In the genomic region with DNA sequence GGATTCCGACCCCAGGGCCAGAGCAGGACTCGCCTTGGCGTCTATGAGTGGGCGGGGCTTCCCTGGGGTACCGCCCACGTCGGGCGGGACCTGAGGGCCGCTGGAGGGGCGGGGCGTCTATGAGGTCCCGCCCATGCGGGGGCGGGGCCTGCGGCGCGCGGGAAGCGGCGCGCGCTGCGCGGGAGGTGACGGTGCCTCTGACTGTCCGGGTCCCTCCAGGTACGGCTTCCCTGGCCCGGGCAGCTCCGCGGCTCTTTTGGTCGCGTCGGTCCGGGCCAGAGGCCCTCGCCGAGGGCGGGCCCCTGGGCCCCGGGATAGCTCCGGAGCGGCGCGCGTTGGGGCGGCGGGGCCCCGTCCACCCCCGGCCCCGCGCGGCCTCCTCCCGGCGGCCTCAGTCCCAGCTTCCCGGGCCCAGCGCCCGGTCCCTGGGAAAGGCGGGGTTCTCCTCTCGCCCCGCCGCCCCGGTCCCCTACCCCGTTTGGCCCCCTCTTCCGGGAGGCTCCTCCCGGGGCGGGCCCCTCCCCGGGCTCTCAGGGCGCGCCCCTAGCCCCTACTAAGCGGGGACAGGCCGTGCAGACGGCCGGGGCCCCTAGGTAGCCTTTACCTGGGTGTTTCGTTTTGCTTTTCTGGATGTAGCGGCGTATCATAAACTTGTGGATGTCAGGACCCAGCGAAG, we compare ENCODE assay signal across 1 cellular context.
TF ChIP-seq lines count a peak whose summit lies in the region.

A gene (plus strand): TSS at position 160 of the 676 bp plus-strand sequence. CDS start 745 bp downstream, outside the sequence.

TF ChIP-seq in WTC11, 78 proteins besides CTCF, POLR2A, EP300 and RAD21 (continued from another document):
- TF ChIP-seq, protein P1, sequence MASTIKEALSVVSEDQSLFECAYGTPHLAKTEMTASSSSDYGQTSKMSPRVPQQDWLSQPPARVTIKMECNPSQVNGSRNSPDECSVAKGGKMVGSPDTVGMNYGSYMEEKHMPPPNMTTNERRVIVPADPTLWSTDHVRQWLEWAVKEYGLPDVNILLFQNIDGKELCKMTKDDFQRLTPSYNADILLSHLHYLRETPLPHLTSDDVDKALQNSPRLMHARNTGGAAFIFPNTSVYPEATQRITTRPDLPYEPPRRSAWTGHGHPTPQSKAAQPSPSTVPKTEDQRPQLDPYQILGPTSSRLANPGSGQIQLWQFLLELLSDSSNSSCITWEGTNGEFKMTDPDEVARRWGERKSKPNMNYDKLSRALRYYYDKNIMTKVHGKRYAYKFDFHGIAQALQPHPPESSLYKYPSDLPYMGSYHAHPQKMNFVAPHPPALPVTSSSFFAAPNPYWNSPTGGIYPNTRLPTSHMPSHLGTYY (CRISPR knock-in tag; IDR thresholded peaks at IDR 0.05): no peak
- TF ChIP-seq, protein P2, sequence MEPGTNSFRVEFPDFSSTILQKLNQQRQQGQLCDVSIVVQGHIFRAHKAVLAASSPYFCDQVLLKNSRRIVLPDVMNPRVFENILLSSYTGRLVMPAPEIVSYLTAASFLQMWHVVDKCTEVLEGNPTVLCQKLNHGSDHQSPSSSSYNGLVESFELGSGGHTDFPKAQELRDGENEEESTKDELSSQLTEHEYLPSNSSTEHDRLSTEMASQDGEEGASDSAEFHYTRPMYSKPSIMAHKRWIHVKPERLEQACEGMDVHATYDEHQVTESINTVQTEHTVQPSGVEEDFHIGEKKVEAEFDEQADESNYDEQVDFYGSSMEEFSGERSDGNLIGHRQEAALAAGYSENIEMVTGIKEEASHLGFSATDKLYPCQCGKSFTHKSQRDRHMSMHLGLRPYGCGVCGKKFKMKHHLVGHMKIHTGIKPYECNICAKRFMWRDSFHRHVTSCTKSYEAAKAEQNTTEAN (CRISPR knock-in tag; IDR thresholded peaks at IDR 0.05): no peak
- TF ChIP-seq SOX15 (CRISPR knock-in tag; IDR thresholded peaks at IDR 0.05) (no peak), NR1H2 (CRISPR knock-in tag; IDR thresholded peaks at IDR 0.05) (no peak), ZNF416 (CRISPR knock-in tag; IDR thresholded peaks at IDR 0.05) (0 out of 2 replicates have a peak, but pooled peaks have one; percentile 44), ZNF232 (CRISPR knock-in tag; IDR thresholded peaks at IDR 0.05) (no peak), ZNF121 (CRISPR knock-in tag; IDR thresholded peaks at IDR 0.05) (no peak), TCF7 (CRISPR knock-in tag; IDR thresholded peaks at IDR 0.05; ENCODE audit: low read depth) (no peak), ZNF396 (CRISPR knock-in tag; IDR thresholded peaks at IDR 0.05; ENCODE audit: borderline replicate concordance) (no peak), HMGA2 (CRISPR knock-in tag; IDR thresholded peaks at IDR 0.05) (no peak), SP1 (CRISPR knock-in tag; conservative IDR thresholded peaks at IDR 0.05) (peak; percentile 86), MXD4 (CRISPR knock-in tag; IDR thresholded peaks at IDR 0.05; ENCODE audit: borderline replicate concordance) (no peak), TEAD4 (CRISPR knock-in tag; IDR thresholded peaks at IDR 0.05) (no peak), ZNF219 (CRISPR knock-in tag; IDR thresholded peaks at IDR 0.05; ENCODE audit: borderline replicate concordance) (no peak), NFYB (CRISPR knock-in tag; conservative IDR thresholded peaks at IDR 0.05; ENCODE audit: low read depth) (no peak), ZBTB21 (CRISPR knock-in tag; IDR thresholded peaks at IDR 0.05; ENCODE audit: borderline replicate concordance) (no peak), NFE2L1 (CRISPR knock-in tag; IDR thresholded peaks at IDR 0.05) (no peak), JUN (CRISPR knock-in tag; IDR thresholded peaks at IDR 0.05) (no peak), EMX1 (CRISPR knock-in tag; IDR thresholded peaks at IDR 0.05) (no peak), ZNF423 (CRISPR knock-in tag; IDR thresholded peaks at IDR 0.05) (no peak)
- TF ChIP-seq, protein P3, sequence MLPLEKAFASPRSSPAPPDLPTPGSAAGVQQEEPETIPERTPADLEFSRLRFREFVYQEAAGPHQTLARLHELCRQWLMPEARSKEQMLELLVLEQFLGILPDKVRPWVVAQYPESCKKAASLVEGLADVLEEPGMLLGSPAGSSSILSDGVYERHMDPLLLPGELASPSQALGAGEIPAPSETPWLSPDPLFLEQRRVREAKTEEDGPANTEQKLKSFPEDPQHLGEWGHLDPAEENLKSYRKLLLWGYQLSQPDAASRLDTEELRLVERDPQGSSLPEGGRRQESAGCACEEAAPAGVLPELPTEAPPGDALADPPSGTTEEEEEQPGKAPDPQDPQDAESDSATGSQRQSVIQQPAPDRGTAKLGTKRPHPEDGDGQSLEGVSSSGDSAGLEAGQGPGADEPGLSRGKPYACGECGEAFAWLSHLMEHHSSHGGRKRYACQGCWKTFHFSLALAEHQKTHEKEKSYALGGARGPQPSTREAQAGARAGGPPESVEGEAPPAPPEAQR (CRISPR knock-in tag; IDR thresholded peaks at IDR 0.05): no peak
- TF ChIP-seq, protein P4, sequence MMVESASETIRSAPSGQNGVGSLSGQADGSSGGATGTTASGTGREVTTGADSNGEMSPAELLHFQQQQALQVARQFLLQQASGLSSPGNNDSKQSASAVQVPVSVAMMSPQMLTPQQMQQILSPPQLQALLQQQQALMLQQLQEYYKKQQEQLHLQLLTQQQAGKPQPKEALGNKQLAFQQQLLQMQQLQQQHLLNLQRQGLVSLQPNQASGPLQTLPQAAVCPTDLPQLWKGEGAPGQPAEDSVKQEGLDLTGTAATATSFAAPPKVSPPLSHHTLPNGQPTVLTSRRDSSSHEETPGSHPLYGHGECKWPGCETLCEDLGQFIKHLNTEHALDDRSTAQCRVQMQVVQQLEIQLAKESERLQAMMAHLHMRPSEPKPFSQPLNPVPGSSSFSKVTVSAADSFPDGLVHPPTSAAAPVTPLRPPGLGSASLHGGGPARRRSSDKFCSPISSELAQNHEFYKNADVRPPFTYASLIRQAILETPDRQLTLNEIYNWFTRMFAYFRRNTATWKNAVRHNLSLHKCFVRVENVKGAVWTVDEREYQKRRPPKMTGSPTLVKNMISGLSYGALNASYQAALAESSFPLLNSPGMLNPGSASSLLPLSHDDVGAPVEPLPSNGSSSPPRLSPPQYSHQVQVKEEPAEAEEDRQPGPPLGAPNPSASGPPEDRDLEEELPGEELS (CRISPR knock-in tag; IDR thresholded peaks at IDR 0.05): 0 out of 2 replicates have a peak, but pooled peaks have one; percentile 36
- TF ChIP-seq, protein P5, sequence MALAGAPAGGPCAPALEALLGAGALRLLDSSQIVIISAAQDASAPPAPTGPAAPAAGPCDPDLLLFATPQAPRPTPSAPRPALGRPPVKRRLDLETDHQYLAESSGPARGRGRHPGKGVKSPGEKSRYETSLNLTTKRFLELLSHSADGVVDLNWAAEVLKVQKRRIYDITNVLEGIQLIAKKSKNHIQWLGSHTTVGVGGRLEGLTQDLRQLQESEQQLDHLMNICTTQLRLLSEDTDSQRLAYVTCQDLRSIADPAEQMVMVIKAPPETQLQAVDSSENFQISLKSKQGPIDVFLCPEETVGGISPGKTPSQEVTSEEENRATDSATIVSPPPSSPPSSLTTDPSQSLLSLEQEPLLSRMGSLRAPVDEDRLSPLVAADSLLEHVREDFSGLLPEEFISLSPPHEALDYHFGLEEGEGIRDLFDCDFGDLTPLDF (CRISPR knock-in tag; IDR thresholded peaks at IDR 0.05): no peak
- TF ChIP-seq, protein P6, sequence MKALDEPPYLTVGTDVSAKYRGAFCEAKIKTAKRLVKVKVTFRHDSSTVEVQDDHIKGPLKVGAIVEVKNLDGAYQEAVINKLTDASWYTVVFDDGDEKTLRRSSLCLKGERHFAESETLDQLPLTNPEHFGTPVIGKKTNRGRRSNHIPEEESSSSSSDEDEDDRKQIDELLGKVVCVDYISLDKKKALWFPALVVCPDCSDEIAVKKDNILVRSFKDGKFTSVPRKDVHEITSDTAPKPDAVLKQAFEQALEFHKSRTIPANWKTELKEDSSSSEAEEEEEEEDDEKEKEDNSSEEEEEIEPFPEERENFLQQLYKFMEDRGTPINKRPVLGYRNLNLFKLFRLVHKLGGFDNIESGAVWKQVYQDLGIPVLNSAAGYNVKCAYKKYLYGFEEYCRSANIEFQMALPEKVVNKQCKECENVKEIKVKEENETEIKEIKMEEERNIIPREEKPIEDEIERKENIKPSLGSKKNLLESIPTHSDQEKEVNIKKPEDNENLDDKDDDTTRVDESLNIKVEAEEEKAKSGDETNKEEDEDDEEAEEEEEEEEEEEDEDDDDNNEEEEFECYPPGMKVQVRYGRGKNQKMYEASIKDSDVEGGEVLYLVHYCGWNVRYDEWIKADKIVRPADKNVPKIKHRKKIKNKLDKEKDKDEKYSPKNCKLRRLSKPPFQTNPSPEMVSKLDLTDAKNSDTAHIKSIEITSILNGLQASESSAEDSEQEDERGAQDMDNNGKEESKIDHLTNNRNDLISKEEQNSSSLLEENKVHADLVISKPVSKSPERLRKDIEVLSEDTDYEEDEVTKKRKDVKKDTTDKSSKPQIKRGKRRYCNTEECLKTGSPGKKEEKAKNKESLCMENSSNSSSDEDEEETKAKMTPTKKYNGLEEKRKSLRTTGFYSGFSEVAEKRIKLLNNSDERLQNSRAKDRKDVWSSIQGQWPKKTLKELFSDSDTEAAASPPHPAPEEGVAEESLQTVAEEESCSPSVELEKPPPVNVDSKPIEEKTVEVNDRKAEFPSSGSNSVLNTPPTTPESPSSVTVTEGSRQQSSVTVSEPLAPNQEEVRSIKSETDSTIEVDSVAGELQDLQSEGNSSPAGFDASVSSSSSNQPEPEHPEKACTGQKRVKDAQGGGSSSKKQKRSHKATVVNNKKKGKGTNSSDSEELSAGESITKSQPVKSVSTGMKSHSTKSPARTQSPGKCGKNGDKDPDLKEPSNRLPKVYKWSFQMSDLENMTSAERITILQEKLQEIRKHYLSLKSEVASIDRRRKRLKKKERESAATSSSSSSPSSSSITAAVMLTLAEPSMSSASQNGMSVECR (CRISPR knock-in tag; IDR thresholded peaks at IDR 0.05; ENCODE audit: borderline replicate concordance): no peak
- TF ChIP-seq, protein P7, sequence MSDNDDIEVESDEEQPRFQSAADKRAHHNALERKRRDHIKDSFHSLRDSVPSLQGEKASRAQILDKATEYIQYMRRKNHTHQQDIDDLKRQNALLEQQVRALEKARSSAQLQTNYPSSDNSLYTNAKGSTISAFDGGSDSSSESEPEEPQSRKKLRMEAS (CRISPR knock-in tag; IDR thresholded peaks at IDR 0.05): peak; percentile 43; the same call in 1 of the 2 replicates
- TF ChIP-seq, protein P8, sequence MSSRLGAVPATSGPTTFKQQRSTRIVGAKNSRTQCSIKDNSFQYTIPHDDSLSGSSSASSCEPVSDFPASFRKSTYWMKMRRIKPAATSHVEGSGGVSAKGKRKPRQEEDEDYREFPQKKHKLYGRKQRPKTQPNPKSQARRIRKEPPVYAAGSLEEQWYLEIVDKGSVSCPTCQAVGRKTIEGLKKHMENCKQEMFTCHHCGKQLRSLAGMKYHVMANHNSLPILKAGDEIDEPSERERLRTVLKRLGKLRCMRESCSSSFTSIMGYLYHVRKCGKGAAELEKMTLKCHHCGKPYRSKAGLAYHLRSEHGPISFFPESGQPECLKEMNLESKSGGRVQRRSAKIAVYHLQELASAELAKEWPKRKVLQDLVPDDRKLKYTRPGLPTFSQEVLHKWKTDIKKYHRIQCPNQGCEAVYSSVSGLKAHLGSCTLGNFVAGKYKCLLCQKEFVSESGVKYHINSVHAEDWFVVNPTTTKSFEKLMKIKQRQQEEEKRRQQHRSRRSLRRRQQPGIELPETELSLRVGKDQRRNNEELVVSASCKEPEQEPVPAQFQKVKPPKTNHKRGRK (CRISPR knock-in tag; IDR thresholded peaks at IDR 0.05; ENCODE audit: borderline replicate concordance): no peak
